ENCODE assay signal across 25 cellular contexts in genomic region chr5:93809430-93809829, GRCh38.
"Had no signal": no experiment of that assay in that cellular context is flagged by ENCODE, and none has a peak within 500 bp of the region (broad histone marks: within the 10 kb centered on the region; RNA-seq: fewer than 3 reads in every experiment).

No MANE protein-coding gene starts in this region.

- H3K36me3 ChIP-seq: left lung, lower lobe of right lung, pancreas, prostate gland, suprapubic skin, thoracic aorta, tibial artery, uterus had no signal

- H3K27me3 ChIP-seq: left lung, pancreas, spleen, suprapubic skin, tibial artery, uterus had no signal

- H3K4me1 ChIP-seq: left lung, pancreas, prostate gland, spleen, suprapubic skin, tibial artery, uterus had no signal

- H3K4me3 ChIP-seq: left lung, lower lobe of right lung, pancreas, prostate gland, skin epidermis, spleen, suprapubic skin, thoracic aorta, tibial artery, uterus had no signal

- H3K27ac ChIP-seq: left lung, lower lobe of right lung, pancreas, prostate gland, skin epidermis, spleen, suprapubic skin, thoracic aorta, tibial artery, uterus had no signal

- DNase-seq: immature natural killer cell; kidney; left colon; left lung; lower lobe of right lung; mammary epithelial cell; mesenchymal stem cell; naive thymus-derived CD8-positive, alpha-beta T cell; nucleus accumbens; pancreas; posterior cingulate gyrus; retina; right cardiac atrium; spleen; stimulated activated CD4-positive, alpha-beta T cell treated with anti-CD3 and anti-CD28 coated beads, Interleukin-4, amount 100 ng/mL, for 24 hours; stimulated activated naive CD4-positive, alpha-beta T cell; tibial artery; uterus had no signal

- H3K9me3 ChIP-seq: left lung, lower lobe of right lung, pancreas, prostate gland, spleen, suprapubic skin, thoracic aorta, tibial artery, uterus had no signal

- ATAC-seq: left colon; left lung; lower lobe of right lung; naive thymus-derived CD8-positive, alpha-beta T cell; pancreas; right cardiac atrium; sciatic nerve; stimulated activated effector memory CD8-positive, alpha-beta T cell treated with anti-CD3 and anti-CD28 coated beads, Interleukin-12 subunit alpha, Interleukin-12 subunit beta, amount 100 ng/mL, for 72 hours had no signal

- FAIRE-seq: islet of Langerhans, pancreas had no signal
